28 cellular contexts compared by ENCODE assay signal in genomic region chr2:205375453-205375852, GRCh38.
"Had no signal": no experiment of that assay in that cellular context is flagged by ENCODE, and none has a peak within 500 bp of the region (broad histone marks: within the 10 kb centered on the region; RNA-seq: fewer than 3 reads in every experiment).

No MANE protein-coding gene starts in this region.

- H3K36me3 ChIP-seq: ascending aorta, heart right ventricle, left lung, pancreas, prostate gland, suprapubic skin, tibial artery, upper lobe of right lung had no signal

- H3K27me3 Mint-ChIP-seq: activated naive CD4-positive, alpha-beta T cell treated with anti-CD3 and anti-CD28 coated beads, Interleukin-2, amount 10 ng/mL, durations not matched to agents 7 days and 5 days; activated naive CD8-positive, alpha-beta T cell treated with anti-CD3 and anti-CD28 coated beads, Interleukin-2, amount 10 ng/mL, durations not matched to agents 7 days and 5 days; brain had no signal

- DNase-seq: activated CD4-positive, alpha-beta T cell treated with anti-CD3 and anti-CD28 coated beads for 4 hours; activated CD4-positive, alpha-beta T cell treated with anti-CD3 and anti-CD28 coated beads, Interleukin-2, amount 50 U/mL, for 4 hours; activated CD4-positive, CD25-positive, alpha-beta regulatory T cell; activated effector memory CD4-positive, alpha-beta T cell treated with anti-CD3 and anti-CD28 coated beads, Interleukin-2, amount 50 U/mL, for 16 hours; activated naive CD4-positive, alpha-beta T cell treated with anti-CD3 and anti-CD28 coated beads, Interleukin-2, amount 10 ng/mL, durations not matched to agents 7 days and 5 days; activated naive CD8-positive, alpha-beta T cell treated with anti-CD3 and anti-CD28 coated beads, Interleukin-2, amount 10 ng/mL, durations not matched to agents 7 days and 5 days; activated T-cell treated with anti-CD3 and anti-CD28 coated beads for 4 hours; dorsolateral prefrontal cortex; effector memory CD4-positive, alpha-beta T cell; foreskin melanocyte; heart right ventricle; left lung; pancreas; retina; stimulated activated CD4-positive, alpha-beta T cell treated with anti-CD3 and anti-CD28 coated beads, Interleukin-1b, Interleukin-23, amount 100 ng/mL, for 48 hours; stimulated activated naive CD4-positive, alpha-beta T cell; T-helper 1 cell; tibial artery; upper lobe of right lung had no signal

- H3K27ac ChIP-seq: ascending aorta, coronary artery, dorsolateral prefrontal cortex, heart right ventricle, left lung, pancreas, prostate gland, suprapubic skin, tibial artery, upper lobe of right lung had no signal

- H3K36me3 Mint-ChIP-seq: activated naive CD4-positive, alpha-beta T cell treated with anti-CD3 and anti-CD28 coated beads, Interleukin-2, amount 10 ng/mL, durations not matched to agents 7 days and 5 days; activated naive CD8-positive, alpha-beta T cell treated with anti-CD3 and anti-CD28 coated beads, Interleukin-2, amount 10 ng/mL, durations not matched to agents 7 days and 5 days; brain had no signal

- H3K4me3 Mint-ChIP-seq: activated naive CD4-positive, alpha-beta T cell treated with anti-CD3 and anti-CD28 coated beads, Interleukin-2, amount 10 ng/mL, durations not matched to agents 7 days and 5 days; activated naive CD8-positive, alpha-beta T cell treated with anti-CD3 and anti-CD28 coated beads, Interleukin-2, amount 10 ng/mL, durations not matched to agents 7 days and 5 days; activated T-helper 1 cell treated with anti-CD3 and anti-CD28 coated beads, Interleukin-12 subunit alpha, Interleukin-12 subunit beta, Interleukin-2, Interleukin-4 antibody, amounts not matched to agents 30 ng/mL and 10 ng/mL and 1 ng/mL, durations not matched to agents 14 hours and 24 hours and 36 hours; T-helper 2 cell treated with Interferon-gamma antibody and Interleukin-4, amounts not matched to agents 5 μg/mL and 100 μg/mL, for 36 hours had no signal

- ATAC-seq: left lung, upper lobe of right lung had no signal

- H3K4me3 ChIP-seq: ascending aorta, coronary artery, dorsolateral prefrontal cortex, heart right ventricle, left lung, lung, pancreas, prostate gland, smooth muscle cell, suprapubic skin, tibial artery, upper lobe of right lung had no signal

- H3K9me3 Mint-ChIP-seq: activated naive CD4-positive, alpha-beta T cell treated with anti-CD3 and anti-CD28 coated beads, Interleukin-2, amount 10 ng/mL, durations not matched to agents 7 days and 5 days; activated T-helper 1 cell treated with anti-CD3 and anti-CD28 coated beads, Interleukin-12 subunit alpha, Interleukin-12 subunit beta, Interleukin-2, Interleukin-4 antibody, amounts not matched to agents 30 ng/mL and 10 ng/mL and 1 ng/mL, durations not matched to agents 14 hours and 24 hours and 36 hours; T-helper 2 cell treated with Interferon-gamma antibody and Interleukin-4, amounts not matched to agents 5 μg/mL and 100 μg/mL, for 36 hours had no signal

- H3K27me3 ChIP-seq: ascending aorta, dorsolateral prefrontal cortex, heart right ventricle, left lung, pancreas, suprapubic skin, tibial artery, upper lobe of right lung had no signal

- H3K4me1 ChIP-seq: ascending aorta, heart right ventricle, left lung, pancreas, prostate gland, suprapubic skin, tibial artery, upper lobe of right lung had no signal

- H3K9me3 ChIP-seq: ascending aorta, left lung, pancreas, prostate gland, suprapubic skin, tibial artery, upper lobe of right lung had no signal

- H3K27ac Mint-ChIP-seq: activated naive CD4-positive, alpha-beta T cell treated with anti-CD3 and anti-CD28 coated beads, Interleukin-2, amount 10 ng/mL, durations not matched to agents 7 days and 5 days; activated naive CD8-positive, alpha-beta T cell treated with anti-CD3 and anti-CD28 coated beads, Interleukin-2, amount 10 ng/mL, durations not matched to agents 7 days and 5 days; activated T-helper 1 cell treated with anti-CD3 and anti-CD28 coated beads, Interleukin-12 subunit alpha, Interleukin-12 subunit beta, Interleukin-2, Interleukin-4 antibody, amounts not matched to agents 30 ng/mL and 10 ng/mL and 1 ng/mL, durations not matched to agents 14 hours and 24 hours and 36 hours; T-helper 2 cell treated with Interferon-gamma antibody and Interleukin-4, amounts not matched to agents 5 μg/mL and 100 μg/mL, for 36 hours had no signal
